1 cellular context compared by ENCODE assay signal in genomic region chr16:79805621-79806020, GRCh38.
A peak's percentile ranks its signal among the peaks of the same experiment; 100 is the strongest.
TF ChIP-seq lines count a peak whose summit lies in the region.

No MANE protein-coding gene starts in this region.

TF ChIP-seq in GM23338, 12 proteins besides CTCF, POLR2A, EP300 and RAD21:
- TF ChIP-seq, protein P1, sequence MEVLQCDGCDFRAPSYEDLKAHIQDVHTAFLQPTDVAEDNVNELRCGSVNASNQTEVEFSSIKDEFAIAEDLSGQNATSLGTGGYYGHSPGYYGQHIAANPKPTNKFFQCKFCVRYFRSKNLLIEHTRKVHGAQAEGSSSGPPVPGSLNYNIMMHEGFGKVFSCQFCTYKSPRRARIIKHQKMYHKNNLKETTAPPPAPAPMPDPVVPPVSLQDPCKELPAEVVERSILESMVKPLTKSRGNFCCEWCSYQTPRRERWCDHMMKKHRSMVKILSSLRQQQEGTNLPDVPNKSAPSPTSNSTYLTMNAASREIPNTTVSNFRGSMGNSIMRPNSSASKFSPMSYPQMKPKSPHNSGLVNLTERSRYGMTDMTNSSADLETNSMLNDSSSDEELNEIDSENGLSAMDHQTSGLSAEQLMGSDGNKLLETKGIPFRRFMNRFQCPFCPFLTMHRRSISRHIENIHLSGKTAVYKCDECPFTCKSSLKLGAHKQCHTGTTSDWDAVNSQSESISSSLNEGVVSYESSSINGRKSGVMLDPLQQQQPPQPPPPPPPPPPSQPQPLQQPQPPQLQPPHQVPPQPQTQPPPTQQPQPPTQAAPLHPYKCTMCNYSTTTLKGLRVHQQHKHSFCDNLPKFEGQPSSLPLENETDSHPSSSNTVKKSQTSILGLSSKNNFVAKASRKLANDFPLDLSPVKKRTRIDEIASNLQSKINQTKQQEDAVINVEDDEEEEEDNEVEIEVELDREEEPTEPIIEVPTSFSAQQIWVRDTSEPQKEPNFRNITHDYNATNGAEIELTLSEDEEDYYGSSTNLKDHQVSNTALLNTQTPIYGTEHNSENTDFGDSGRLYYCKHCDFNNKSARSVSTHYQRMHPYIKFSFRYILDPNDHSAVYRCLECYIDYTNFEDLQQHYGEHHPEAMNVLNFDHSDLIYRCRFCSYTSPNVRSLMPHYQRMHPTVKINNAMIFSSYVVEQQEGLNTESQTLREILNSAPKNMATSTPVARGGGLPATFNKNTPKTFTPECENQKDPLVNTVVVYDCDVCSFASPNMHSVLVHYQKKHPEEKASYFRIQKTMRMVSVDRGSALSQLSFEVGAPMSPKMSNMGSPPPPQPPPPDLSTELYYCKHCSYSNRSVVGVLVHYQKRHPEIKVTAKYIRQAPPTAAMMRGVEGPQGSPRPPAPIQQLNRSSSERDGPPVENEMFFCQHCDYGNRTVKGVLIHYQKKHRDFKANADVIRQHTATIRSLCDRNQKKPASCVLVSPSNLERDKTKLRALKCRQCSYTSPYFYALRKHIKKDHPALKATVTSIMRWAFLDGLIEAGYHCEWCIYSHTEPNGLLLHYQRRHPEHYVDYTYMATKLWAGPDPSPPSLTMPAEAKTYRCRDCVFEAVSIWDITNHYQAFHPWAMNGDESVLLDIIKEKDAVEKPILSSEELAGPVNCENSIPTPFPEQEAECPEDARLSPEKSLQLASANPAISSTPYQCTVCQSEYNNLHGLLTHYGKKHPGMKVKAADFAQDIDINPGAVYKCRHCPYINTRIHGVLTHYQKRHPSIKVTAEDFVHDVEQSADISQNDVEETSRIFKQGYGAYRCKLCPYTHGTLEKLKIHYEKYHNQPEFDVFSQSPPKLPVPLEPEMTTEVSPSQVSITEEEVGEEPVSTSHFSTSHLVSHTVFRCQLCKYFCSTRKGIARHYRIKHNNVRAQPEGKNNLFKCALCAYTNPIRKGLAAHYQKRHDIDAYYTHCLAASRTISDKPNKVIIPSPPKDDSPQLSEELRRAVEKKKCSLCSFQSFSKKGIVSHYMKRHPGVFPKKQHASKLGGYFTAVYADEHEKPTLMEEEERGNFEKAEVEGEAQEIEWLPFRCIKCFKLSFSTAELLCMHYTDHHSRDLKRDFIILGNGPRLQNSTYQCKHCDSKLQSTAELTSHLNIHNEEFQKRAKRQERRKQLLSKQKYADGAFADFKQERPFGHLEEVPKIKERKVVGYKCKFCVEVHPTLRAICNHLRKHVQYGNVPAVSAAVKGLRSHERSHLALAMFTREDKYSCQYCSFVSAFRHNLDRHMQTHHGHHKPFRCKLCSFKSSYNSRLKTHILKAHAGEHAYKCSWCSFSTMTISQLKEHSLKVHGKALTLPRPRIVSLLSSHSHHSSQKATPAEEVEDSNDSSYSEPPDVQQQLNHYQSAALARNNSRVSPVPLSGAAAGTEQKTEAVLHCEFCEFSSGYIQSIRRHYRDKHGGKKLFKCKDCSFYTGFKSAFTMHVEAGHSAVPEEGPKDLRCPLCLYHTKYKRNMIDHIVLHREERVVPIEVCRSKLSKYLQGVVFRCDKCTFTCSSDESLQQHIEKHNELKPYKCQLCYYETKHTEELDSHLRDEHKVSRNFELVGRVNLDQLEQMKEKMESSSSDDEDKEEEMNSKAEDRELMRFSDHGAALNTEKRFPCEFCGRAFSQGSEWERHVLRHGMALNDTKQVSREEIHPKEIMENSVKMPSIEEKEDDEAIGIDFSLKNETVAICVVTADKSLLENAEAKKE (CRISPR knock-in tag; IDR thresholded peaks at IDR 0.05) = 0 out of 2 replicates have a peak, but pooled peaks have one; percentile 8
- TF ChIP-seq STAT1 (IDR thresholded peaks at IDR 0.05; ENCODE audit: unreplicated experiment) = no peak
